In the genomic region with DNA sequence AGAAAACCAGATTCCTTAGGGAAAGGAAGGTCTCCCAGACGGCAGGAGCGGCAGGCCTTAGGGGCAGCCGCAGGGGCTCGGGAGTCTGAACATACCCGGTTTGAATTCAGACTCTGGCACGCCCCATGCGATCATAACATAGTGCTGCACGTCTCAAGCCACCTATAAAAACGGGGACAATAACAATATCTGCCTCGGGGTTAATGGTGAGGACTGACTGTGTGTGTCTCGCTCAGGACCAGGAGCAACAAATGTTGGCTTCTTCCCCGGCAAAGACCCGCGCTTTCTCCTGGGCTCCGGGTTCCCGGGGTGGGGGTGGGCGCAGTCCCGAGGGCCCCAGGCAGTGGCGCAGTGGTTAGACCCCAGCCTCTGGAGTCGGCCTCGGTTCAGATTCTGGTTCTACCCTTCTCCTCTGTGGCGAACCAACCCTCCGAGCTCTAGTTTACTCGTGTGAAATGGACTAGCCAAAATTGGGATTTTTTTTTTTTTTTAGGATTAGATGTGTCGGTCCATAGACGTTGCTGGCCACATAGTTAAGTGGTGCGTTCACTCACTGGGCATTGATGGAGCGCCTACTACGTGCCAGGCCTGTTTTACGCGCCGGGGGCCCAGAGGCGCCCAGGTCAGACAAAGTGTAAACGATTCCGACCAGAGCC, we compare ENCODE assay signal across 9 cellular contexts. TPM values are rescaled to one million over a fixed set of nuclear protein-coding genes. Genes with fewer than 3 reads are reported as not detected.
DNase-seq lines count a peak whose midpoint lies in the region; ATAC-seq, FAIRE-seq and TF ChIP-seq lines count a peak whose summit lies in the region.
"Had no signal": no experiment of that assay in that cellular context is flagged by ENCODE, and none has a peak within 500 bp of the region (broad histone marks: within the 10 kb centered on the region; RNA-seq: fewer than 3 reads in every experiment).

No MANE protein-coding gene starts in this region.

- H3K79me1 ChIP-seq in H1 (ENCODE audit: low read depth, low read length) (peaks cover 2% of the 10 kb centered on the region; the same call in 1 of the 2 replicates), mesendoderm (ENCODE audit: low read length) (peaks cover 9% of the 10 kb centered on the region)

- H3K56ac ChIP-seq in H1 (replicated peaks; ENCODE audit: insufficient read length, low read depth, low read length), result no peak overlapping the region
- peak overlapping the region; percentile 95 for H3K56ac ChIP-seq in mesendoderm (ENCODE audit: low read length)

- H3K4me1 Mint-ChIP-seq in activated T-cell treated with anti-CD3 and anti-CD28 coated beads, Interleukin-2, amount 50 U/mL, for 4 hours (ENCODE audit: low read depth), result peaks cover 12% of the 10 kb centered on the region

- no peak overlapping the region for H4K91ac ChIP-seq in H1 (replicated peaks; ENCODE audit: insufficient read length, low read length)

- no peaks in the 10 kb centered on the region for H3K36me3 Mint-ChIP-seq in activated T-cell treated with anti-CD3 and anti-CD28 coated beads, Interleukin-2, amount 50 U/mL, for 4 hours (ENCODE audit: insufficient read depth)

- no peak for ATAC-seq in activated T-cell treated with anti-CD3 and anti-CD28 coated beads, Interleukin-2, amount 50 U/mL, for 4 hours
- ATAC-seq in upper lobe of right lung (peak; percentile 3), GM18498 (IDR thresholded peaks at IDR 0.05; ENCODE audit: unreplicated experiment) (no peak)

- H2BK15ac ChIP-seq in H1 (ENCODE audit: low read length) (no peak overlapping the region; the same call in 1 of the 2 replicates), mesendoderm (replicated peaks; ENCODE audit: low read depth) (no peak overlapping the region)

- H4K5ac ChIP-seq in H1 (ENCODE audit: insufficient read length, low read depth, low read length) (no peak overlapping the region), mesendoderm (ENCODE audit: low read length) (no peak overlapping the region)

- peak overlapping the region; percentile 79 to 88 for H3K4me2 ChIP-seq in H1 (ENCODE audit: insufficient read depth in 1 of 2, low read depth in 2 of 2, low read length in 2 of 2)
- peak overlapping the region; percentile 84 for H3K4me2 ChIP-seq in mesendoderm (ENCODE audit: low read length)

- H3K23me2 ChIP-seq in H1 (ENCODE audit: low read depth, low read length), result peaks cover 18% of the 10 kb centered on the region

- H3K18ac ChIP-seq in H1 (ENCODE audit: extremely low read depth, low read length) (peak overlapping the region; percentile 54; the same call in 1 of the 2 replicates), mesendoderm (ENCODE audit: low read length) (peak overlapping the region; percentile 97)

- intact Hi-C loops in upper lobe of right lung (cut with DNase I), result no loop called here

- H3K27me3 Mint-ChIP-seq in activated T-cell treated with anti-CD3 and anti-CD28 coated beads, Interleukin-2, amount 50 U/mL, for 4 hours (ENCODE audit: low read depth), result peaks cover 72% of the 10 kb centered on the region

- H4K20me1 ChIP-seq in H1 (replicated peaks in 1 of 2; ENCODE audit: control insufficient read depth in 1 of 2, insufficient read depth in 2 of 2, low read length in 2 of 2), result peaks cover 0 to 3% of the 10 kb centered on the region in 2 experiments

- WGBS in H1 (ENCODE audit: extremely low coverage in 1 of 2, insufficient coverage in 1 of 2, insufficient read length in 1 of 2, insufficient replicate concordance in 2 of 2, low coverage in 1 of 2, low lambda C conversion rate in 2 of 2, missing lambda C conversion rate in 1 of 2), 2 experiments, result 17% methylated on average over 35 of the region's 35 CpGs; no CpG with 5 or more reads in 1 of the 2 experiments
- no CpG with 5 or more reads among the region's 35 CpGs for WGBS in mesendoderm (ENCODE audit: extremely low coverage, insufficient coverage, low lambda C conversion rate)

- H3K27ac ChIP-seq in H1 (ENCODE audit: low read depth, low read length), result no peak overlapping the region
- no peak overlapping the region for H3K27ac ChIP-seq in mesendoderm (ENCODE audit: low read depth, low read length)
- peak overlapping the region; percentile 69 for H3K27ac ChIP-seq in upper lobe of right lung

- H2AK5ac ChIP-seq in H1 (ENCODE audit: low read depth, low read length) (no peak overlapping the region), mesendoderm (ENCODE audit: low read length) (no peak overlapping the region)

- H3K9me3 ChIP-seq in H1 (ENCODE audit: insufficient read depth in 2 of 2, low read depth in 1 of 2, low read length in 1 of 2) (no peaks in the 10 kb centered on the region), upper lobe of right lung (no peaks in the 10 kb centered on the region)

- TF ChIP-seq CTCF in H1 (IDR thresholded peaks at IDR 0.05; ENCODE audit: control extremely low read depth in 1 of 3, insufficient read depth in 1 of 3, low read depth in 1 of 3, low read length in 3 of 3) (peak in 1 of 3 experiments; percentile 15; a peak in 1 of 4 replicates), upper lobe of right lung (IDR thresholded peaks at IDR 0.05) (no peak)

- H3K27me3 ChIP-seq in H1 (replicated peaks in 1 of 4; ENCODE audit: control insufficient read depth in 3 of 4, extremely low read depth in 1 of 4, insufficient read depth in 3 of 4, low read length in 3 of 4) (peaks cover 2 to 15% (median 11%) of the 10 kb centered on the region in 4 experiments), mesendoderm (ENCODE audit: insufficient read depth, low read length, poor library complexity) (no peaks in the 10 kb centered on the region), upper lobe of right lung (no peaks in the 10 kb centered on the region)

- H3K4ac ChIP-seq in H1 (replicated peaks; ENCODE audit: insufficient read length, low read depth, low read length), result no peak overlapping the region
- peak overlapping the region; percentile 88 for H3K4ac ChIP-seq in mesendoderm (ENCODE audit: low read depth, low read length)

- CTCF ChIA-PET in H1 (lab: Charles Lee; ENCODE audit: partially characterized antibody), result interaction anchor here (1.0 to 1.8 kb wide), 2 partner anchors 11 to 69 kb away, joined by 3 to 8 read pairs; no protein-coding TSS in a partner anchor

- H4K8ac ChIP-seq in H1 (ENCODE audit: extremely low read depth, insufficient read depth, low read length) (no peak overlapping the region), mesendoderm (ENCODE audit: low read depth, low read length) (no peak overlapping the region)

- H3K9ac ChIP-seq in H1 (replicated peaks in 1 of 4; ENCODE audit: extremely low read depth in 1 of 4, low read depth in 3 of 4, low read length in 3 of 4) (peak overlapping the region in 1 of 4 experiments; percentile 36; a peak in 2 of 7 replicates), mesendoderm (ENCODE audit: low read length) (peak overlapping the region; percentile 82)

- H3K4me1 ChIP-seq in H1 (replicated peaks in 1 of 4; ENCODE audit: control insufficient read depth in 3 of 4, insufficient read depth in 4 of 4, low read length in 3 of 4), result peaks cover 17 to 23% (median 21%) of the 10 kb centered on the region in 4 experiments
- H3K4me1 ChIP-seq in mesendoderm (ENCODE audit: control insufficient read depth, low read depth, low read length), result peaks cover 16% of the 10 kb centered on the region
- peaks cover 24% of the 10 kb centered on the region for H3K4me1 ChIP-seq in upper lobe of right lung

- no peak overlapping the region for H2BK20ac ChIP-seq in H1 (ENCODE audit: low read length)

- H3K14ac ChIP-seq in H1 (ENCODE audit: insufficient read length), result no peak overlapping the region

- peak overlapping the region; percentile 77 for H3K4me3 Mint-ChIP-seq in activated T-cell treated with anti-CD3 and anti-CD28 coated beads, Interleukin-2, amount 50 U/mL, for 4 hours

- peaks cover 14 to 28% of the 10 kb centered on the region in 2 experiments for H3K79me2 ChIP-seq in H1 (ENCODE audit: control insufficient read depth in 1 of 2, insufficient read depth in 2 of 2, low read length in 2 of 2)
- H3K79me2 ChIP-seq in mesendoderm (ENCODE audit: control insufficient read depth, insufficient read depth, low read length), result peaks cover 32% of the 10 kb centered on the region

- H2BK12ac ChIP-seq in H1 (ENCODE audit: low read depth, low read length), result no peak overlapping the region

- H3K9me3 Mint-ChIP-seq in activated T-cell treated with anti-CD3 and anti-CD28 coated beads, Interleukin-2, amount 50 U/mL, for 4 hours, result no peaks in the 10 kb centered on the region

- no peak overlapping the region for H2AFZ ChIP-seq in H1 (ENCODE audit: low read length)

- H3K4me3 ChIP-seq in H1 (ENCODE audit: extremely low read depth in 1 of 4, insufficient read depth in 2 of 4, low read depth in 3 of 4, low read length in 4 of 4), result peak overlapping the region; percentile 33 to 82 (median 48)
- peak overlapping the region; percentile 39 for H3K4me3 ChIP-seq in mesendoderm (ENCODE audit: low read length)
- H3K4me3 ChIP-seq in upper lobe of right lung, result peak overlapping the region; percentile 76

- TF ChIP-seq POLR2A in H1 (IDR thresholded peaks at IDR 0.05; ENCODE audit: control extremely low read depth in 1 of 2, low read depth in 2 of 2, low read length in 2 of 2), result no peak

- peak in 1 of 2 experiments; percentile 14; a peak in 1 of 4 replicates for TF ChIP-seq RAD21 in H1 (IDR thresholded peaks at IDR 0.05 in 1 of 2, conservative IDR thresholded peaks at IDR 0.05 in 1 of 2; ENCODE audit: low read depth in 2 of 2, low read length in 2 of 2)

- FAIRE-seq in H1 (lab: Jason Lieb, UNC), result no peak
- FAIRE-seq: TTC549 had no signal

- TF ChIP-seq EP300 in H1 (IDR thresholded peaks at IDR 0.05; ENCODE audit: borderline replicate concordance in 1 of 2, low read depth in 2 of 2, low read length in 2 of 2), result no peak

- H2BK5ac ChIP-seq in H1 (ENCODE audit: low read depth, low read length) (no peak overlapping the region), mesendoderm (ENCODE audit: low read length) (no peak overlapping the region)

- POLR2A ChIA-PET in H1 (lab: Charles Lee; ENCODE audit: partially characterized antibody), result interaction anchor here (0.7 kb wide), 1 partner anchor 14 kb away, joined by 3 read pairs; no protein-coding TSS in a partner anchor

- no peaks in the 10 kb centered on the region for H3K36me3 ChIP-seq in H1 (ENCODE audit: control insufficient read depth in 2 of 4, insufficient read depth in 4 of 4, low read length in 3 of 4)
- H3K36me3 ChIP-seq in mesendoderm (ENCODE audit: control insufficient read depth, insufficient read depth, low read length), result no peaks in the 10 kb centered on the region
- H3K36me3 ChIP-seq in upper lobe of right lung, result no peaks in the 10 kb centered on the region

- H3K23ac ChIP-seq in H1 (ENCODE audit: insufficient read length), result no peak overlapping the region
- no peak overlapping the region for H3K23ac ChIP-seq in mesendoderm (ENCODE audit: low read length)

- DNase-seq in activated T-cell treated with anti-CD3 and anti-CD28 coated beads, Interleukin-2, amount 50 U/mL, for 4 hours, result no peak
- no peak for DNase-seq in activated T-cell treated with anti-CD3 and anti-CD28 coated beads for 4 hours
- DNase-seq in H1 (ENCODE audit: low read depth in 1 of 2, low spot score in 2 of 2), result no peak
- DNase-seq in mesendoderm, result peak; percentile 70
- DNase-seq in upper lobe of right lung, result no peak
- DNase-seq in NCI-H526 treated with DMSO at 0.1 percent for 48 hours (lab: John Stamatoyannopoulos, UW), result no peak
- no peak for DNase-seq in NCI-H2029 treated with DMSO at 0.1 percent for 48 hours (lab: John Stamatoyannopoulos, UW)

- H2BK120ac ChIP-seq in H1 (replicated peaks; ENCODE audit: low read depth, low read length) (no peak overlapping the region), mesendoderm (ENCODE audit: low read depth, low read length) (peak overlapping the region; percentile 86)

RNA-seq across cellular contexts. Expression of a gene that starts 1.0 kb away (rescaled TPM):
- total RNA-seq in activated T-cell treated with anti-CD3 and anti-CD28 coated beads, Interleukin-2, amount 50 U/mL, for 4 hours, result under 1 TPM; 0.18 to 0.46 (median 0.30) TPM
- total RNA-seq in H1 (2021; fragmentation: NEBNext Ultra II Directional; extraction: Animal tissue kit (Norgen Biotek cat#: 25700)), result 35.4 and 39.4 TPM in 2 replicates
- 28.3 and 31.5 TPM in 2 replicates for polyA plus RNA-seq in H1 (2011; rRNA removed)
- polyA plus RNA-seq in H1 (2011; cell fraction: cytosol; rRNA removed), result 30.9 TPM
- polyA plus RNA-seq in H1 (2011; cell fraction: nucleus; rRNA removed), result 43.6 TPM
- 25.9 to 31.0 TPM (median 28.9 TPM) in 4 replicates for polyA plus RNA-seq in H1 (2012, experiment 1 of 2)
- 15.9 TPM for polyA plus RNA-seq in H1 (2012, experiment 2 of 2)
- 17.7 TPM for polyA plus RNA-seq in H1 (2013, experiment 1 of 2)
- 19.1 TPM for polyA plus RNA-seq in H1 (2013, experiment 2 of 2)
- polyA minus RNA-seq in H1 (2011; rRNA and poly(A)+ RNA removed), result 86.7 and 93.2 TPM in 2 replicates
- polyA minus RNA-seq in H1 (2011; cell fraction: cytosol; rRNA and poly(A)+ RNA removed), result 32.7 TPM
- 35.7 TPM for polyA minus RNA-seq in H1 (2011; cell fraction: nucleus; rRNA and poly(A)+ RNA removed)
- 26.4 TPM for polyA plus RNA-seq in mesendoderm (2013, experiment 1 of 2)
- polyA plus RNA-seq in mesendoderm (2013, experiment 2 of 2), result 26.9 TPM
- total RNA-seq in upper lobe of right lung, result 29.6 TPM

Comparison
In these comparisons a context has a peak if more than half of its experiments do, and no peak if none do; other contexts are left out.
1. RNA of a gene that starts 1.0 kb away (total RNA-seq): 35.4 to 39.4 TPM in H1 and 29.6 TPM in upper lobe of right lung (single experiment); 0.18 to 0.46 TPM in activated T-cell treated with anti-CD3 and anti-CD28 coated beads, Interleukin-2, amount 50 U/mL, for 4 hours; every median in the first group is over 10 times any median in the second.
2. Peak in every context shown above with its lines, with median percentiles within 50 percentile points of each other: H3K4me3 ChIP-seq.